In genomic region chrX:24145340-24146186, GRCh38 we compare ENCODE assay signal across 12 cellular contexts. TPM values are rescaled to one million over a fixed set of nuclear protein-coding genes. Genes with fewer than 3 reads are reported as not detected.
DNase-seq lines count a peak whose midpoint lies in the region; ATAC-seq and TF ChIP-seq lines count a peak whose summit lies in the region.
"Had no signal": no experiment of that assay in that cellular context is flagged by ENCODE, and none has a peak within 500 bp of the region (broad histone marks: within the 10 kb centered on the region; RNA-seq: fewer than 3 reads in every experiment).

No MANE protein-coding gene starts in this region.

- TF ChIP-seq POLR2A in transverse colon (IDR thresholded peaks at IDR 0.05): no peak

- H3K4me1 ChIP-seq in SJSA1 (replicated peaks) (peaks cover 32% of the 10 kb centered on the region), transverse colon (peaks cover 3 to 27% (median 10%) of the 10 kb centered on the region in 4 donors)

- no peak for DNase-seq in activated CD4-positive, alpha-beta T cell treated with anti-CD3 and anti-CD28 coated beads, Interleukin-2, amount 10 ng/mL, durations not matched to agents 7 days and 5 days
- DNase-seq in activated CD4-positive, alpha-beta T cell treated with anti-CD3 and anti-CD28 coated beads, Interleukin-2, amount 50 U/mL, for 1 hour: no peak
- peak in 1 of 2 experiments; percentile 59 for DNase-seq in SJSA1 (ENCODE audit: low read depth in 1 of 2, low spot score in 2 of 2)
- DNase-seq in kidney epithelial cell (ENCODE audit: low read depth): peak; percentile 29
- DNase-seq in transverse colon: no peak
- DNase-seq in NCI-H1930 (lab: John Stamatoyannopoulos, UW): no peak
- DNase-seq: activated T-cell treated with anti-CD3 and anti-CD28 coated beads, Interleukin-2, amount 50 U/mL, for 48 hours; NCI-H510A; stimulated activated naive CD8-positive, alpha-beta T cell treated with anti-CD3 and anti-CD28 coated beads, Interleukin-15, amount 100 ng/mL, for 72 hours had no signal

- H3K4me1 Mint-ChIP-seq in activated CD4-positive, alpha-beta T cell treated with anti-CD3 and anti-CD28 coated beads, Interleukin-2, amount 10 ng/mL, durations not matched to agents 7 days and 5 days: peaks cover 43% of the 10 kb centered on the region

- no peaks in the 10 kb centered on the region for H3K9me3 Mint-ChIP-seq in activated CD4-positive, alpha-beta T cell treated with anti-CD3 and anti-CD28 coated beads, Interleukin-2, amount 10 ng/mL, durations not matched to agents 7 days and 5 days
- H3K9me3 Mint-ChIP-seq: stimulated activated naive CD8-positive, alpha-beta T cell treated with anti-CD3 and anti-CD28 coated beads, Interleukin-15, amount 100 ng/mL, for 72 hours had no signal

- H3K4me3 Mint-ChIP-seq in activated CD4-positive, alpha-beta T cell treated with anti-CD3 and anti-CD28 coated beads, Interleukin-2, amount 10 ng/mL, durations not matched to agents 7 days and 5 days: no peak overlapping the region

- TF ChIP-seq EP300 in transverse colon (IDR thresholded peaks at IDR 0.05; ENCODE audit: low read depth): no peak

- H3K4me3 ChIP-seq in SJSA1: no peak overlapping the region
- H3K4me3 ChIP-seq in kidney epithelial cell (ENCODE audit: low read depth, low read length): no peak overlapping the region
- no peak overlapping the region for H3K4me3 ChIP-seq in transverse colon
- H3K4me3 ChIP-seq: lung had no signal

- H3K36me3 Mint-ChIP-seq in activated CD4-positive, alpha-beta T cell treated with anti-CD3 and anti-CD28 coated beads, Interleukin-2, amount 10 ng/mL, durations not matched to agents 7 days and 5 days (ENCODE audit: low read depth): peaks cover under 1% of the 10 kb centered on the region

- H3K27ac Mint-ChIP-seq in activated CD4-positive, alpha-beta T cell treated with anti-CD3 and anti-CD28 coated beads, Interleukin-2, amount 10 ng/mL, durations not matched to agents 7 days and 5 days: peak overlapping the region; percentile 71

- no peaks in the 10 kb centered on the region for H3K27me3 Mint-ChIP-seq in activated CD4-positive, alpha-beta T cell treated with anti-CD3 and anti-CD28 coated beads, Interleukin-2, amount 10 ng/mL, durations not matched to agents 7 days and 5 days
- H3K27me3 Mint-ChIP-seq: stimulated activated naive CD8-positive, alpha-beta T cell treated with anti-CD3 and anti-CD28 coated beads, Interleukin-15, amount 100 ng/mL, for 72 hours had no signal

- H3K9me3 ChIP-seq in SJSA1 (replicated peaks) (no peaks in the 10 kb centered on the region), transverse colon (no peaks in the 10 kb centered on the region)

- H3K36me3 ChIP-seq in SJSA1: no peaks in the 10 kb centered on the region; the same call in 1 of the 2 replicates
- no peaks in the 10 kb centered on the region for H3K36me3 ChIP-seq in kidney epithelial cell (ENCODE audit: control insufficient read depth, insufficient read depth, low read length)
- H3K36me3 ChIP-seq in transverse colon: no peaks in the 10 kb centered on the region

- H3K27me3 ChIP-seq in SJSA1 (replicated peaks): no peaks in the 10 kb centered on the region
- H3K27me3 ChIP-seq in kidney epithelial cell (ENCODE audit: control insufficient read depth, insufficient read depth, low read length): no peaks in the 10 kb centered on the region
- H3K27me3 ChIP-seq in transverse colon: no peaks in the 10 kb centered on the region

- intact Hi-C loops in transverse colon (cut with DNase I; ENCODE audit: low total_unique reads): no loop called here

- no peak for ATAC-seq in HG02678 (IDR thresholded peaks at IDR 0.05; ENCODE audit: unreplicated experiment)
- ATAC-seq in HG03565 (IDR thresholded peaks at IDR 0.05; ENCODE audit: unreplicated experiment): no peak
- ATAC-seq: stimulated activated naive CD8-positive, alpha-beta T cell treated with anti-CD3 and anti-CD28 coated beads, Interleukin-15, amount 100 ng/mL, for 72 hours had no signal

- peak overlapping the region; percentile 61 for H3K27ac ChIP-seq in SJSA1
- H3K27ac ChIP-seq in transverse colon: peak overlapping the region; percentile 97 to 99 (median 98)

- WGBS in transverse colon (ENCODE audit: low coverage in 1 of 2), 2 donors: 78 to 83% methylated on average over 1 to 4 of the region's 4 CpGs

- TF ChIP-seq CTCF in kidney epithelial cell (IDR thresholded peaks at IDR 0.05; ENCODE audit: insufficient read depth, low read length, poor library complexity, severe bottlenecking) (peak; percentile 27), transverse colon (IDR thresholded peaks at IDR 0.05) (no peak)

- in situ Hi-C loops in transverse colon (cut with MboI; ENCODE audit: low pct_ligation_motif_present in 1 of 4, low pct_unique_long_range_greater_than_20kb in 1 of 4, low sequenced_read_pairs in 3 of 4): no loop called here

- POLR2A ChIA-PET in activated CD4-positive, alpha-beta T cell treated with anti-CD3 and anti-CD28 coated beads, Interleukin-2, amount 10 ng/mL, durations not matched to agents 7 days and 5 days (lab: Charles Lee): no interaction called here

- CTCF ChIA-PET in activated CD4-positive, alpha-beta T cell treated with anti-CD3 and anti-CD28 coated beads, Interleukin-2, amount 10 ng/mL, durations not matched to agents 7 days and 5 days (lab: Charles Lee): interaction anchor here (0.7 kb wide), 1 partner anchor 203 kb away, joined by 4 read pairs; no protein-coding TSS in a partner anchor

RNA-seq across cellular contexts. Expression of gene ZFX, which starts 4.0 kb away (rescaled TPM):
- total RNA-seq in activated CD4-positive, alpha-beta T cell treated with anti-CD3 and anti-CD28 coated beads, Interleukin-2, amount 10 ng/mL, durations not matched to agents 7 days and 5 days: 10 to 100 TPM; 44.6 to 46.0 TPM
- total RNA-seq in SJSA1 (2014; rRNA removed; shearing (Covaris generic)): 15.6 and 29.9 TPM in 2 replicates
- 17.6 and 19.7 TPM in 2 replicates for total RNA-seq in kidney epithelial cell
- 10 to 100 TPM; 33.7 to 50.5 (median 47.4) TPM for total RNA-seq in transverse colon
